ENCODE assay signal across 11 cellular contexts in the genomic region with DNA sequence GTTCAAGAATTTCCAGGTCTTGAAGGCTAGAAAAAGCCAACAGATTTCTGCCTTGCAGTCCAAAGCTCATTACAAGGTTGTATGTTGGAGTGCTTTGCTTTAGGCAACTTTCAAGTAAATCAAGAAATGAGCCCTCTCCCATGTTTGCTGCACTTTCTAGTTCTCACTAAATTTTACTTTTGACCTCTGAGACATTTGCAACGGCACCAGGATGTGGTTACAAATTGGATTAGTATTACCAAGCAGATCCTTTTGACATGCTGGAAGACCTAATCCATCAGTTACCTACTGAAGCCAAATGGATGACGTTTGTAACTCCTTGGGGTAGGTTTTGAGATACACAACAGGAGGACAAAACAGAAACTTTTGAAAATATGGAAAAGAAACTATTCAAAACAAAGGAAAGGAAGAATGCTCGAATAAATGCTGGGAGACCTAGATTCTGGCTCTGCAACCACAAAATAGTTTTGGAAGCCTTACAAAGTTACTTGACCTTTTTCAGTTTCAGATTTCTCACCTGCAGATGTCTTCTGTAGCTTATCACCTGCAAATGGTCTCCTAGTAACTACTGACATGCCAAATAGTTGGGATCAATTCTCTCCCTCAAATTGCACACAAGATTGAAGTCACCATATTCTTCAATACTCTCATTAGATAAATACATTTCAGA.
DNase-seq lines count a peak whose midpoint lies in the region; ATAC-seq and TF ChIP-seq lines count a peak whose summit lies in the region.
"Had no signal": no experiment of that assay in that cellular context is flagged by ENCODE, and none has a peak within 500 bp of the region (broad histone marks: within the 10 kb centered on the region; RNA-seq: fewer than 3 reads in every experiment).

No MANE protein-coding gene starts in this region.

- peak; percentile 43 for ATAC-seq in GM19468 (IDR thresholded peaks at IDR 0.05; ENCODE audit: extremely low read depth, unreplicated experiment)
- peak; percentile 61 for ATAC-seq in HG02970 (IDR thresholded peaks at IDR 0.05; ENCODE audit: low FRiP score, unreplicated experiment)
- no peak for ATAC-seq in right cardiac atrium

- TF ChIP-seq CTCF in GM12864 (IDR thresholded peaks at IDR 0.05; ENCODE audit: low read depth, low read length, missing control alignments) (no peak), KMS-11 (conservative IDR thresholded peaks at IDR 0.05; ENCODE audit: low read depth, low read length) (no peak), esophagus muscularis mucosa (IDR thresholded peaks at IDR 0.05) (no peak)

- H3K27ac ChIP-seq in KMS-11, result no peak overlapping the region
- H3K27ac ChIP-seq in esophagus muscularis mucosa (replicated peaks in 1 of 4), result no peak overlapping the region
- no peak overlapping the region for H3K27ac ChIP-seq in SJCRH30
- no peak overlapping the region for H3K27ac ChIP-seq in right cardiac atrium (ENCODE audit: low read length)
- H3K27ac ChIP-seq: foreskin keratinocyte had no signal

- H4K20me1 ChIP-seq in KMS-11 (ENCODE audit: insufficient read depth), result no peaks in the 10 kb centered on the region

- peaks cover 23% of the 10 kb centered on the region for H3K4me1 ChIP-seq in KMS-11 (ENCODE audit: low read depth, poor library complexity, severe bottlenecking)
- peaks cover 0 to 21% (median 9%) of the 10 kb centered on the region in 4 donors for H3K4me1 ChIP-seq in esophagus muscularis mucosa
- H3K4me1 ChIP-seq in SJCRH30, result no peaks in the 10 kb centered on the region
- no peaks in the 10 kb centered on the region for H3K4me1 ChIP-seq in right cardiac atrium (ENCODE audit: control insufficient read depth, insufficient read depth, low read length)
- H3K4me1 ChIP-seq: foreskin keratinocyte had no signal

- 68% methylated on average over 3 of the region's 3 CpGs for WGBS in esophagus muscularis mucosa
- 63% methylated on average over 3 of the region's 3 CpGs for WGBS in right cardiac atrium

- no peak overlapping the region for H3K9ac ChIP-seq in KMS-11

- H3K36me3 ChIP-seq in KMS-11 (ENCODE audit: insufficient read depth) (no peaks in the 10 kb centered on the region), esophagus muscularis mucosa (no peaks in the 10 kb centered on the region), SJCRH30 (no peaks in the 10 kb centered on the region)

- no peak overlapping the region for H2AFZ ChIP-seq in KMS-11 (ENCODE audit: low read depth)

- intact Hi-C loops in esophagus muscularis mucosa (cut with DNase I), result loop anchor here (10.0 kb wide), 1 partner anchor 206 kb away; no protein-coding TSS in a partner anchor
- intact Hi-C loops in right cardiac atrium (cut with DNase I), result no loop called here

- DNase-seq in GM12864 (ENCODE audit: low read depth) (peak; percentile 44), esophagus muscularis mucosa (ENCODE audit: extremely low spot score) (no peak), SJCRH30 (no peak), right cardiac atrium (no peak)
- no peak for DNase-seq in stimulated activated CD4-positive, alpha-beta T cell treated with anti-CD3 and anti-CD28 coated beads, Interleukin-2, amount 100 ng/mL, for 24 hours
- DNase-seq: cerebellar nuclear complex; stimulated activated naive B cell treated with anti-CD40 and anti-IgM and Interleukin-4, amounts not matched to agents 10 μg/mL and 1 μg/mL and 100 μg/mL, for 72 hours had no signal

- no peak for TF ChIP-seq POLR2A in esophagus muscularis mucosa (IDR thresholded peaks at IDR 0.05; ENCODE audit: low read depth)

- TF ChIP-seq EP300 in esophagus muscularis mucosa (IDR thresholded peaks at IDR 0.05), result no peak

- no peak overlapping the region for H3K4me3 ChIP-seq in GM12864 (ENCODE audit: low read depth, low read length)
- no peak overlapping the region for H3K4me3 ChIP-seq in KMS-11 (IDR thresholded peaks at IDR 0.05; ENCODE audit: insufficient read depth, low read depth, low read length)
- H3K4me3 ChIP-seq in esophagus muscularis mucosa, result no peak overlapping the region
- H3K4me3 ChIP-seq in SJCRH30, result no peak overlapping the region
- H3K4me3 ChIP-seq in right cardiac atrium (ENCODE audit: low read length), result no peak overlapping the region

- no peaks in the 10 kb centered on the region for H3K79me2 ChIP-seq in KMS-11 (ENCODE audit: insufficient read depth, low read depth)

- H3K27me3 ChIP-seq in KMS-11 (ENCODE audit: insufficient read depth, low read depth) (no peaks in the 10 kb centered on the region), esophagus muscularis mucosa (no peaks in the 10 kb centered on the region), SJCRH30 (no peaks in the 10 kb centered on the region), right cardiac atrium (ENCODE audit: control insufficient read depth, insufficient read depth) (no peaks in the 10 kb centered on the region)
- H3K27me3 ChIP-seq: foreskin keratinocyte had no signal

- no peaks in the 10 kb centered on the region for H3K9me3 ChIP-seq in esophagus muscularis mucosa
- no peaks in the 10 kb centered on the region for H3K9me3 ChIP-seq in SJCRH30 (replicated peaks)
- H3K9me3 ChIP-seq in right cardiac atrium (ENCODE audit: control insufficient read depth, low read length), result no peaks in the 10 kb centered on the region

- H3K4me2 ChIP-seq in KMS-11, result peak overlapping the region; percentile 22; the same call in 1 of the 2 replicates

Comparison
In these comparisons a context has a peak if more than half of its experiments do, and no peak if none do; other contexts are left out.
1. ATAC-seq: peak in GM19468 (single experiment) and HG02970 (single experiment); none in right cardiac atrium (0 of 2).